In genomic region chrX:38458071-38458470, GRCh38 we compare ENCODE assay signal across 1 cellular context.
TF ChIP-seq lines count a peak whose summit lies in the region.

No MANE protein-coding gene starts in this region.

TF ChIP-seq in liver, 16 proteins besides CTCF, POLR2A, EP300 and RAD21 (continued from another document):
- TF ChIP-seq ATF3 (IDR thresholded peaks at IDR 0.05): no peak
- no peak for TF ChIP-seq HNF4A (conservative IDR thresholded peaks at IDR 0.05)
- TF ChIP-seq TAF1 (conservative IDR thresholded peaks at IDR 0.05): no peak
